Comparison of ENCODE assay signal across 7 cellular contexts in the genomic region with DNA sequence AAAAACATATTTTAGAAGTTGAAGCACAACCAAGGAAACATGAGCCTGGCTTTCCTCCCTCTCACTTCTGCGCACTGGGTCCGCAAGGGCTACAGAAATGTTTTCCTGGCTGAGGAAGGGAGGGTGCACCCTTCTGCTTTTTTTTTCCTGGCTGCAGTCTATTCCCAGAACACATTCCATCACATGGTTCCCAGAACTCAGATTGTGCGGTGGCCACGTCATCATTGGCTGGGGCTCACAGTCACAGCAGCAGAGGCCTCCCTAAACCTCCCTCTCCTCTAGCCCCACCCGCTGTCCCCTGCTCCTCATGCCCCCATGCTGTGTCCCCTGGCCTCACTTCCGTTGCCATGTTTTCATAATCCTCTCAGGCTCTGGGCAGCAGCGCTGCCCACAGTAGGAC. TPM values are rescaled to one million over a fixed set of nuclear protein-coding genes. Genes with fewer than 3 reads are reported as not detected.
DNase-seq lines count a peak whose midpoint lies in the region; ATAC-seq and TF ChIP-seq lines count a peak whose summit lies in the region.
"Not testable (repeated sequence)": the region's sequence is repeated elsewhere in the genome, so short reads cannot be mapped to it uniquely, and the experiment has no call there.
"Had no signal": no experiment of that assay in that cellular context is flagged by ENCODE, and none has a peak within 500 bp of the region (broad histone marks: within the 10 kb centered on the region; RNA-seq: fewer than 3 reads in every experiment).

No MANE protein-coding gene starts in this region.

- not testable (repeated sequence) for TF ChIP-seq CTCF in gastroesophageal sphincter (IDR thresholded peaks at IDR 0.05); heart right ventricle (IDR thresholded peaks at IDR 0.05); upper lobe of right lung (IDR thresholded peaks at IDR 0.05)

- not testable (repeated sequence) for TF ChIP-seq EP300 in gastroesophageal sphincter (IDR thresholded peaks at IDR 0.05)

- not testable (repeated sequence) for H3K27me3 ChIP-seq in gastroesophageal sphincter, heart right ventricle, upper lobe of right lung

- WGBS in gastroesophageal sphincter (ENCODE audit: low coverage in 1 of 2), 2 donors = no CpG with 5 or more reads among the region's 7 CpGs
- no CpG with 5 or more reads among the region's 7 CpGs for WGBS in heart right ventricle, 2 donors

- not testable (repeated sequence) for H3K4me3 ChIP-seq in gastroesophageal sphincter, heart right ventricle, upper lobe of right lung

- ATAC-seq in gastroesophageal sphincter (peak; percentile 41), Right ventricle myocardium superior (ENCODE audit: poor library complexity) (peak; percentile 56), heart right ventricle (peak; percentile 57 to 85 (median 70)), left ventricle myocardium superior (peak; percentile 79), sciatic nerve (peak; percentile 76), upper lobe of right lung (peak; percentile 41)

- H3K4me1 ChIP-seq in gastroesophageal sphincter, heart right ventricle, upper lobe of right lung: not testable (repeated sequence)

- H3K9me3 ChIP-seq in gastroesophageal sphincter, heart right ventricle, upper lobe of right lung: not testable (repeated sequence)

- not testable (repeated sequence) for H3K36me3 ChIP-seq in gastroesophageal sphincter, heart right ventricle, upper lobe of right lung

- not testable (repeated sequence) for DNase-seq in Right ventricle myocardium superior; heart right ventricle; left ventricle myocardium superior; sciatic nerve (ENCODE audit: low spot score); upper lobe of right lung

- not testable (repeated sequence) for H3K27ac ChIP-seq in gastroesophageal sphincter, heart right ventricle, upper lobe of right lung

- TF ChIP-seq POLR2A in gastroesophageal sphincter (IDR thresholded peaks at IDR 0.05) = not testable (repeated sequence)

- intact Hi-C loops in Right ventricle myocardium superior (cut with DNase I); heart right ventricle (cut with DNase I); left ventricle myocardium superior (cut with micrococcal nuclease); sciatic nerve (cut with DNase I); upper lobe of right lung (cut with DNase I): not testable (repeated sequence)

RNA-seq across cellular contexts. Expression of gene RIMBP3B, which starts 5.9 kb away (rescaled TPM):
- total RNA-seq in gastroesophageal sphincter = under 1 TPM in 2 of 4 donors, not detected in 2; under 0.01 to 0.12 TPM
- total RNA-seq in Right ventricle myocardium superior = not detected
- under 1 TPM in 4 of 10 donors, not detected in 6; 0.04 to 0.21 (median 0.10) TPM for total RNA-seq in heart right ventricle
- under 1 TPM in 1 of 2 donors, not detected in 1; 0.03 TPM for polyA plus RNA-seq in heart right ventricle
- total RNA-seq in left ventricle myocardium superior = 0.05 TPM
- not detected for total RNA-seq in sciatic nerve
- 0.09 TPM for total RNA-seq in upper lobe of right lung
- total RNA-seq: CD4-positive, CD25-positive, alpha-beta regulatory T cell had no signal

RNA-seq across cellular contexts. Expression of gene HIC2, which starts 27.7 kb away (rescaled TPM):
- 1 to 10 TPM; 4.4 to 5.1 (median 4.8) TPM for total RNA-seq in gastroesophageal sphincter
- 1.4 TPM for total RNA-seq in Right ventricle myocardium superior
- total RNA-seq in heart right ventricle = 1 to 10 TPM; 1.2 to 2.4 (median 1.8) TPM
- polyA plus RNA-seq in heart right ventricle = 1 to 10 TPM in 1 of 2 donors, under 1 TPM in 1; 0.65 to 2.0 TPM
- total RNA-seq in left ventricle myocardium superior = 1.2 TPM
- total RNA-seq in sciatic nerve = 4.8 TPM
- 5.1 TPM for total RNA-seq in upper lobe of right lung
